Comparison of ENCODE assay signal across 19 cellular contexts in the genomic region with DNA sequence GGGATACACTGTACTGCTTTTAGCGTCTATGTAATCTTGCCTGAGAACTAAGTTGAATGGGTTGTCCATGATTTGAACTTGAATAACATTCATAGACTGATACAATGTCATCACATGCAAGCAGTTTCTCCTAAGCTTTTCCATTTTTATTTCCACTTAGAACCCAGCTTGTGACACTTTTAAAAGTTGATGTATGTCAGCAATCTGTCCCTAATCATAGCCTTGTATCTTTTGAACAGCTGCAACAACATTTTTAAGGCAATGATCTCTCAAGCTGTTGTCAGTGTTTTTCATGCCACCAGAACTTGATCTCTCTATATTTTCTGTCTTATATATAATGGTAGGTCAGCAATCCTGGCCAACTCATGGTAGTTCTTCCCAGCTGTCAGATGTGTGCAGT.
"Had no signal": no experiment of that assay in that cellular context is flagged by ENCODE, and none has a peak within 500 bp of the region (broad histone marks: within the 10 kb centered on the region; RNA-seq: fewer than 3 reads in every experiment).

No MANE protein-coding gene starts in this region.

- H3K4me3 Mint-ChIP-seq: dendritic cell treated with granulocyte-macrophage colony-stimulating factor and Interleukin-4, amounts not matched to agents 40 ng/mL and 50 ng/mL, for 4 days; naive thymus-derived CD8-positive, alpha-beta T cell; stimulated activated memory B cell treated with anti-CD40 and anti-IgM and Interleukin-4, amounts not matched to agents 10 μg/mL and 1 μg/mL and 100 μg/mL, for 72 hours; stimulated activated naive CD8-positive, alpha-beta T cell treated with anti-CD3 and anti-CD28 coated beads, Interleukin-15, Interleukin-2, amounts not matched to agents 100 ng/mL and 50 ng/mL, for 24 hours had no signal

- H3K4me3 ChIP-seq: hepatocyte, pancreas, spleen, tibial artery, upper lobe of right lung, vagina had no signal

- H3K27ac Mint-ChIP-seq: dendritic cell treated with granulocyte-macrophage colony-stimulating factor and Interleukin-4, amounts not matched to agents 40 ng/mL and 50 ng/mL, for 4 days; naive thymus-derived CD8-positive, alpha-beta T cell; progenitor cell of endocrine pancreas; stimulated activated memory B cell treated with anti-CD40 and anti-IgM and Interleukin-4, amounts not matched to agents 10 μg/mL and 1 μg/mL and 100 μg/mL, for 72 hours; stimulated activated naive CD8-positive, alpha-beta T cell treated with anti-CD3 and anti-CD28 coated beads, Interleukin-15, Interleukin-2, amounts not matched to agents 100 ng/mL and 50 ng/mL, for 24 hours had no signal

- ATAC-seq: left colon; naive thymus-derived CD8-positive, alpha-beta T cell; pancreas; right cardiac atrium; stimulated activated memory B cell treated with anti-CD40 and anti-IgM and Interleukin-4, amounts not matched to agents 10 μg/mL and 1 μg/mL and 100 μg/mL, for 72 hours; upper lobe of right lung had no signal

- H3K27me3 Mint-ChIP-seq: dendritic cell treated with granulocyte-macrophage colony-stimulating factor and Interleukin-4, amounts not matched to agents 40 ng/mL and 50 ng/mL, for 4 days; progenitor cell of endocrine pancreas; stimulated activated memory B cell treated with anti-CD40 and anti-IgM and Interleukin-4, amounts not matched to agents 10 μg/mL and 1 μg/mL and 100 μg/mL, for 72 hours had no signal

- H3K4me1 Mint-ChIP-seq: stimulated activated memory B cell treated with anti-CD40 and anti-IgM and Interleukin-4, amounts not matched to agents 10 μg/mL and 1 μg/mL and 100 μg/mL, for 72 hours had no signal

- H3K9me3 Mint-ChIP-seq: dendritic cell treated with granulocyte-macrophage colony-stimulating factor and Interleukin-4, amounts not matched to agents 40 ng/mL and 50 ng/mL, for 4 days; stimulated activated memory B cell treated with anti-CD40 and anti-IgM and Interleukin-4, amounts not matched to agents 10 μg/mL and 1 μg/mL and 100 μg/mL, for 72 hours; stimulated activated naive CD8-positive, alpha-beta T cell treated with anti-CD3 and anti-CD28 coated beads, Interleukin-15, Interleukin-2, amounts not matched to agents 100 ng/mL and 50 ng/mL, for 24 hours had no signal

- H3K27ac ChIP-seq: hepatocyte, pancreas, tibial artery, upper lobe of right lung, vagina had no signal

- H3K36me3 Mint-ChIP-seq: naive thymus-derived CD8-positive, alpha-beta T cell; stimulated activated memory B cell treated with anti-CD40 and anti-IgM and Interleukin-4, amounts not matched to agents 10 μg/mL and 1 μg/mL and 100 μg/mL, for 72 hours had no signal

- DNase-seq: erythroblast; head of caudate nucleus; left colon; naive thymus-derived CD8-positive, alpha-beta T cell; occipital lobe; pancreas; right cardiac atrium; spleen; stimulated activated CD4-positive, alpha-beta T cell treated with anti-CD3 and anti-CD28 coated beads, Interleukin-15, amount 100 ng/mL, for 24 hours; stimulated activated CD4-positive, alpha-beta T cell treated with anti-CD3 and anti-CD28 coated beads, Interleukin-1b, Interleukin-23, amount 100 ng/mL, for 48 hours; stimulated activated CD4-positive, alpha-beta T cell treated with anti-CD3 and anti-CD28 coated beads, Interleukin-4, amount 100 ng/mL, for 24 hours; tibial artery; upper lobe of right lung had no signal
